17 cellular contexts compared by ENCODE assay signal in the genomic region with DNA sequence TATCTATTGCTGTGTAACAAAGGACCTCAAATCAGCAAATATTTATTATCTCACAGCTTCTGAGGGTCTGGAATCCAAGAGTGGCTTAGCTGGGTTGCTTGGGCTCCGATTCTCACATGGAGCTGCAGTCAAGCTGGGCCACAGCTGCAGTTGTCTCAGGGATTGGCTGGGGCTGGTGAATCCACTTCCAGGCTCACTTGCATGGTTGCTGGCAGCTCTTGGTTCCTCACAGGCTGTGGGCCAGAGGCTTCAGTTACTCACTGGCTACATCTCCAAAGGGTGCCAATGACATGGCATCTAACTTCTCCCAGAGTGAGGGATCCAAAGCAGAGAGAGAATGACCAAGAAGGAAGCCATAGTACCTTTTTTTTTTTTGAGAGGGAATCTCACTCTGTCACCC. TPM values are rescaled to one million over a fixed set of nuclear protein-coding genes. Genes with fewer than 3 reads are reported as not detected.
"Had no signal": no experiment of that assay in that cellular context is flagged by ENCODE, and none has a peak within 500 bp of the region (broad histone marks: within the 10 kb centered on the region; RNA-seq: fewer than 3 reads in every experiment).

No MANE protein-coding gene starts in this region.

- H3K9ac ChIP-seq: neural progenitor cell had no signal

- H3K36me3 Mint-ChIP-seq: activated naive CD4-positive, alpha-beta T cell treated with anti-CD3 and anti-CD28 coated beads, Interleukin-2, amount 50 U/mL, for 72 hours; brain; immature natural killer cell; neural progenitor cell had no signal

- H3K27me3 ChIP-seq: ovary, testis had no signal

- H3K4me1 Mint-ChIP-seq: central memory CD8-positive, alpha-beta T cell; immature natural killer cell had no signal

- H3K4me2 ChIP-seq: neural progenitor cell had no signal

- H3K27ac ChIP-seq: neural progenitor cell, ovary, testis, VCaP had no signal

- H3K4me3 Mint-ChIP-seq: brain; central memory CD8-positive, alpha-beta T cell; effector memory CD8-positive, alpha-beta T cell; immature natural killer cell; neural progenitor cell had no signal

- H3K4me1 ChIP-seq: testis had no signal

- ATAC-seq: activated naive CD4-positive, alpha-beta T cell treated with anti-CD3 and anti-CD28 coated beads, Interleukin-2, amount 50 U/mL, for 72 hours; left cardiac atrium had no signal

- H3K36me3 ChIP-seq: neural progenitor cell, ovary had no signal

- H3K4me3 ChIP-seq: neural progenitor cell, ovary, testis had no signal

- H3K27me3 Mint-ChIP-seq: stimulated activated naive CD8-positive, alpha-beta T cell treated with anti-CD3 and anti-CD28 coated beads, Interleukin-15, amount 100 ng/mL, for 72 hours had no signal

- H3K27ac Mint-ChIP-seq: activated naive CD4-positive, alpha-beta T cell treated with anti-CD3 and anti-CD28 coated beads, Interleukin-2, amount 50 U/mL, for 72 hours; activated T-helper 2 cell treated with anti-CD3 and anti-CD28 coated beads, Interferon-gamma antibody, Interleukin-2, Interleukin-4, amounts not matched to agents 10 μg/mL and 5 μg/mL and 100 μg/mL, durations not matched to agents 14 hours and 24 hours and 36 hours; effector memory CD8-positive, alpha-beta T cell; neural progenitor cell had no signal

- DNase-seq: activated T-cell treated with anti-CD3 and anti-CD28 coated beads for 4 hours; amniotic stem cell; effector memory CD8-positive, alpha-beta T cell; immature natural killer cell; left cardiac atrium; ovary; stimulated activated CD4-positive, alpha-beta T cell treated with anti-CD3 and anti-CD28 coated beads, Interleukin-15, amount 100 ng/mL, for 24 hours; stimulated activated CD4-positive, alpha-beta T cell treated with anti-CD3 and anti-CD28 coated beads, Interleukin-4, amount 100 ng/mL, for 4 hours; stimulated activated naive CD8-positive, alpha-beta T cell treated with anti-CD3 and anti-CD28 coated beads, Interleukin-15, amount 100 ng/mL, for 72 hours; SW 1271; testis had no signal

- H3K9me3 Mint-ChIP-seq: activated naive CD4-positive, alpha-beta T cell treated with anti-CD3 and anti-CD28 coated beads, Interleukin-2, amount 50 U/mL, for 72 hours; activated T-helper 2 cell treated with anti-CD3 and anti-CD28 coated beads, Interferon-gamma antibody, Interleukin-2, Interleukin-4, amounts not matched to agents 10 μg/mL and 5 μg/mL and 100 μg/mL, durations not matched to agents 14 hours and 24 hours and 36 hours; brain; central memory CD8-positive, alpha-beta T cell; effector memory CD8-positive, alpha-beta T cell; immature natural killer cell; neural progenitor cell; stimulated activated naive CD8-positive, alpha-beta T cell treated with anti-CD3 and anti-CD28 coated beads, Interleukin-15, amount 100 ng/mL, for 72 hours had no signal

RNA-seq across cellular contexts. Expression of a gene that starts 13.9 kb away (rescaled TPM):
- polyA plus RNA-seq: immature natural killer cell had no signal
